In the genomic region with DNA sequence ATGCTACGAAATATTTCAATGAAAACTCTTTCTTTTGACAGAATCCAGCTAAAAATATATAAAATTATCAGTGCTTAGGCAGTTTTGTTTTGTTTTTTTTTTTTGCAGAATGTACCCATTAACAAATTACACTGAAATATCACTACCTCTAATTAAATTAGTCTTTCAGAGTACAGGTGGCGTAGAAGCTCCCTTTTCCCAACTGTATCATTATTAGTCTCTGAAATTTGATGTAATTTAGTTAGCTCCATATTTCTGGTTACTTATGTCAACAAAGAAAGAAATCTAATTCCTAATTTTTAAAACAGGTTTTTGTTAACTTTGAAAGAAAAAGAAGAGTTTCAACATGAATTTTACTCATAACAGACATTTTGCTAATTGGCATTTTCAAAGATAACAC, we compare ENCODE assay signal across 28 cellular contexts.
"Had no signal": no experiment of that assay in that cellular context is flagged by ENCODE, and none has a peak within 500 bp of the region (broad histone marks: within the 10 kb centered on the region; RNA-seq: fewer than 3 reads in every experiment).

No MANE protein-coding gene starts in this region.

- H3K27ac Mint-ChIP-seq: stimulated activated effector memory CD8-positive, alpha-beta T cell treated with anti-CD3 and anti-CD28 coated beads, Interleukin-12 subunit alpha, Interleukin-12 subunit beta, amount 100 ng/mL, for 72 hours; stimulated activated memory B cell treated with anti-CD40 and anti-IgM and Interleukin-4, amounts not matched to agents 10 μg/mL and 1 μg/mL and 100 μg/mL, for 72 hours; stimulated activated naive B cell treated with anti-CD40 and anti-IgM and Interleukin-4, amounts not matched to agents 10 μg/mL and 1 μg/mL and 100 μg/mL, for 72 hours; stimulated activated naive CD8-positive, alpha-beta T cell treated with anti-CD3 and anti-CD28 coated beads, Interleukin-15, amount 100 ng/mL, for 72 hours; stimulated activated naive CD8-positive, alpha-beta T cell treated with anti-CD3 and anti-CD28 coated beads, Interleukin-15, Interleukin-2, amounts not matched to agents 100 ng/mL and 50 ng/mL, for 24 hours; type B pancreatic cell had no signal

- H3K36me3 Mint-ChIP-seq: stimulated activated effector memory CD8-positive, alpha-beta T cell treated with anti-CD3 and anti-CD28 coated beads, Interleukin-12 subunit alpha, Interleukin-12 subunit beta, amount 100 ng/mL, for 72 hours; stimulated activated memory B cell treated with anti-CD40 and anti-IgM and Interleukin-4, amounts not matched to agents 10 μg/mL and 1 μg/mL and 100 μg/mL, for 72 hours; stimulated activated naive B cell treated with anti-CD40 and anti-IgM and Interleukin-4, amounts not matched to agents 10 μg/mL and 1 μg/mL and 100 μg/mL, for 72 hours had no signal

- H3K27me3 ChIP-seq: stomach, suprapubic skin, testis, thyroid gland, tibial artery, tibial nerve, transverse colon, upper lobe of left lung, upper lobe of right lung, uterus, vagina had no signal

- H3K9me3 ChIP-seq: stomach, suprapubic skin, testis, thoracic aorta, thyroid gland, tibial artery, tibial nerve, transverse colon, upper lobe of left lung, upper lobe of right lung, uterus, vagina had no signal

- H3K4me1 Mint-ChIP-seq: stimulated activated effector memory CD8-positive, alpha-beta T cell treated with anti-CD3 and anti-CD28 coated beads, Interleukin-12 subunit alpha, Interleukin-12 subunit beta, amount 100 ng/mL, for 72 hours; stimulated activated memory B cell treated with anti-CD40 and anti-IgM and Interleukin-4, amounts not matched to agents 10 μg/mL and 1 μg/mL and 100 μg/mL, for 72 hours; stimulated activated naive B cell treated with anti-CD40 and anti-IgM and Interleukin-4, amounts not matched to agents 10 μg/mL and 1 μg/mL and 100 μg/mL, for 72 hours; stimulated activated naive CD8-positive, alpha-beta T cell treated with anti-CD3 and anti-CD28 coated beads, Interleukin-15, amount 100 ng/mL, for 72 hours had no signal

- H3K4me1 ChIP-seq: stomach, suprapubic skin, testis, thyroid gland, tibial artery, tibial nerve, transverse colon, upper lobe of left lung, upper lobe of right lung, uterus, vagina had no signal

- H3K4me3 Mint-ChIP-seq: stimulated activated effector memory CD8-positive, alpha-beta T cell treated with anti-CD3 and anti-CD28 coated beads, Interleukin-12 subunit alpha, Interleukin-12 subunit beta, amount 100 ng/mL, for 72 hours; stimulated activated memory B cell treated with anti-CD40 and anti-IgM and Interleukin-4, amounts not matched to agents 10 μg/mL and 1 μg/mL and 100 μg/mL, for 72 hours; stimulated activated naive B cell treated with anti-CD40 and anti-IgM and Interleukin-4, amounts not matched to agents 10 μg/mL and 1 μg/mL and 100 μg/mL, for 72 hours; stimulated activated naive CD8-positive, alpha-beta T cell treated with anti-CD3 and anti-CD28 coated beads, Interleukin-15, amount 100 ng/mL, for 72 hours; stimulated activated naive CD8-positive, alpha-beta T cell treated with anti-CD3 and anti-CD28 coated beads, Interleukin-15, Interleukin-2, amounts not matched to agents 100 ng/mL and 50 ng/mL, for 24 hours; type B pancreatic cell had no signal

- H3K4me3 ChIP-seq: stomach, suprapubic skin, testis, thoracic aorta, thyroid gland, tibial artery, tibial nerve, transverse colon, upper lobe of left lung, upper lobe of right lung, uterus, vagina had no signal

- H3K27me3 Mint-ChIP-seq: stimulated activated memory B cell treated with anti-CD40 and anti-IgM and Interleukin-4, amounts not matched to agents 10 μg/mL and 1 μg/mL and 100 μg/mL, for 72 hours; stimulated activated naive B cell treated with anti-CD40 and anti-IgM and Interleukin-4, amounts not matched to agents 10 μg/mL and 1 μg/mL and 100 μg/mL, for 72 hours; stimulated activated naive CD8-positive, alpha-beta T cell treated with anti-CD3 and anti-CD28 coated beads, Interleukin-15, amount 100 ng/mL, for 72 hours; stimulated activated naive CD8-positive, alpha-beta T cell treated with anti-CD3 and anti-CD28 coated beads, Interleukin-15, Interleukin-2, amounts not matched to agents 100 ng/mL and 50 ng/mL, for 24 hours; type B pancreatic cell had no signal

- DNase-seq: stimulated activated CD4-positive, alpha-beta T cell treated with anti-CD3 and anti-CD28 coated beads, Interleukin-2, amount 100 ng/mL, for 48 hours; stimulated activated CD4-positive, alpha-beta T cell treated with anti-CD3 and anti-CD28 coated beads, Interleukin-4, amount 100 ng/mL, for 1 hour; stimulated activated CD4-positive, alpha-beta T cell treated with anti-CD3 and anti-CD28 coated beads, Interleukin-4, amount 100 ng/mL, for 24 hours; stimulated activated CD4-positive, alpha-beta T cell treated with anti-CD3 and anti-CD28 coated beads, Interleukin-4, amount 100 ng/mL, for 4 hours; stimulated activated CD8-positive, alpha-beta memory T cell treated with anti-CD3 and anti-CD28 coated beads, Interleukin-4, amount 100 ng/mL, for 48 hours; stimulated activated naive B cell treated with anti-CD40 and anti-IgM and Interleukin-4, amounts not matched to agents 10 μg/mL and 1 μg/mL and 100 μg/mL, for 72 hours; stimulated activated naive CD4-positive, alpha-beta T cell; stimulated activated naive CD4-positive, alpha-beta T cell treated with Interleukin-2 at 50 U/mL for 16 hours; stimulated activated naive CD8-positive, alpha-beta T cell treated with anti-CD3 and anti-CD28 coated beads, Interleukin-15, amount 100 ng/mL, for 72 hours; stimulated activated naive CD8-positive, alpha-beta T cell treated with anti-CD3 and anti-CD28 coated beads, Interleukin-15, Interleukin-2, amounts not matched to agents 100 U/mL and 50 U/mL, for 24 hours; stomach; substantia nigra; testis; thyroid gland; tibial artery; transverse colon; trophoblast cell; upper lobe of left lung; upper lobe of right lung; uterus had no signal

- ATAC-seq: stimulated activated effector memory CD8-positive, alpha-beta T cell treated with anti-CD3 and anti-CD28 coated beads, Interleukin-12 subunit alpha, Interleukin-12 subunit beta, amount 100 ng/mL, for 72 hours; stimulated activated memory B cell treated with anti-CD40 and anti-IgM and Interleukin-4, amounts not matched to agents 10 μg/mL and 1 μg/mL and 100 μg/mL, for 72 hours; stimulated activated naive B cell treated with anti-CD40 and anti-IgM and Interleukin-4, amounts not matched to agents 10 μg/mL and 1 μg/mL and 100 μg/mL, for 72 hours; stimulated activated naive CD8-positive, alpha-beta T cell treated with anti-CD3 and anti-CD28 coated beads, Interleukin-15, amount 100 ng/mL, for 72 hours; stimulated activated naive CD8-positive, alpha-beta T cell treated with anti-CD3 and anti-CD28 coated beads, Interleukin-15, Interleukin-2, amounts not matched to agents 100 U/mL and 50 U/mL, for 24 hours; upper lobe of right lung had no signal

- H3K27ac ChIP-seq: stomach, suprapubic skin, testis, thoracic aorta, thyroid gland, tibial artery, tibial nerve, transverse colon, upper lobe of left lung, upper lobe of right lung, uterus, vagina had no signal

- H3K36me3 ChIP-seq: stomach, suprapubic skin, thoracic aorta, thyroid gland, tibial artery, tibial nerve, transverse colon, upper lobe of left lung, upper lobe of right lung, uterus, vagina had no signal
